ENCODE assay signal across 8 cellular contexts in genomic region chr1:211336161-211336560, GRCh38. TPM values are rescaled to one million over a fixed set of nuclear protein-coding genes. Genes with fewer than 3 reads are reported as not detected.
DNase-seq lines count a peak whose midpoint lies in the region; ATAC-seq and FAIRE-seq lines count a peak whose summit lies in the region.

No MANE protein-coding gene starts in this region.

- POLR2A ChIA-PET in activated CD4-positive, alpha-beta T cell treated with anti-CD3 and anti-CD28 coated beads, Interleukin-2, amount 10 ng/mL, durations not matched to agents 7 days and 5 days (lab: Charles Lee): no interaction called here
- POLR2A ChIA-PET in activated CD4-positive, alpha-beta memory T cell treated with anti-CD3 and anti-CD28 coated beads, Interleukin-2, amount 10 ng/mL, durations not matched to agents 7 days and 5 days (lab: Charles Lee): interaction anchor here (0.6 to 5.7 kb wide), 5 partner anchors 8 to 962 kb away, joined by 3 to 60 read pairs (median 4); partner anchors contain the start of gene TRAF5

- CTCF ChIA-PET in activated CD4-positive, alpha-beta T cell treated with anti-CD3 and anti-CD28 coated beads, Interleukin-2, amount 10 ng/mL, durations not matched to agents 7 days and 5 days (lab: Charles Lee): interaction anchor here (0.6 to 1.5 kb wide), 6 partner anchors 9 to 179 kb away, joined by 3 to 5 read pairs (median 4); no protein-coding TSS in a partner anchor
- CTCF ChIA-PET in activated CD4-positive, alpha-beta memory T cell treated with anti-CD3 and anti-CD28 coated beads, Interleukin-2, amount 10 ng/mL, durations not matched to agents 7 days and 5 days (lab: Charles Lee): interaction anchor here (0.6 to 2.6 kb wide), 13 partner anchors 9 to 178 kb away, joined by 3 to 22 read pairs (median 4); partner anchors contain the start of gene TRAF5

- H3K27ac ChIP-seq in small intestine (ENCODE audit: low read depth in 1 of 2, low read length in 1 of 2): peak overlapping the region; percentile 2 to 81

- no peak overlapping the region for H3K4me3 ChIP-seq in small intestine (ENCODE audit: low read depth in 1 of 2, low read length in 2 of 2)

- WGBS in small intestine, 3 donors: 22 to 56% (median 51%) methylated on average over 3 of the region's 3 CpGs

- ATAC-seq in HG02938 (IDR thresholded peaks at IDR 0.05; ENCODE audit: unreplicated experiment) (peak; percentile 30), HG03039 (IDR thresholded peaks at IDR 0.05; ENCODE audit: unreplicated experiment) (no peak)

- no peaks in the 10 kb centered on the region for H3K27me3 Mint-ChIP-seq in activated CD4-positive, alpha-beta T cell treated with anti-CD3 and anti-CD28 coated beads, Interleukin-2, amount 10 ng/mL, durations not matched to agents 7 days and 5 days
- H3K27me3 Mint-ChIP-seq in activated CD4-positive, alpha-beta memory T cell treated with anti-CD3 and anti-CD28 coated beads, Interleukin-2, amount 10 ng/mL, durations not matched to agents 7 days and 5 days: no peaks in the 10 kb centered on the region

- H3K4me1 ChIP-seq in small intestine (ENCODE audit: control insufficient read depth in 2 of 2, insufficient read depth in 1 of 2, low read depth in 1 of 2, low read length in 1 of 2): peaks cover 5 to 20% of the 10 kb centered on the region in 2 donors

- H3K27ac Mint-ChIP-seq in activated CD4-positive, alpha-beta T cell treated with anti-CD3 and anti-CD28 coated beads, Interleukin-2, amount 10 ng/mL, durations not matched to agents 7 days and 5 days: peak overlapping the region; percentile 87
- H3K27ac Mint-ChIP-seq in activated CD4-positive, alpha-beta memory T cell treated with anti-CD3 and anti-CD28 coated beads, Interleukin-2, amount 10 ng/mL, durations not matched to agents 7 days and 5 days: peak overlapping the region; percentile 85

- peaks cover 56% of the 10 kb centered on the region for H3K36me3 Mint-ChIP-seq in activated CD4-positive, alpha-beta T cell treated with anti-CD3 and anti-CD28 coated beads, Interleukin-2, amount 10 ng/mL, durations not matched to agents 7 days and 5 days (ENCODE audit: low read depth)
- peaks cover 45% of the 10 kb centered on the region for H3K36me3 Mint-ChIP-seq in activated CD4-positive, alpha-beta memory T cell treated with anti-CD3 and anti-CD28 coated beads, Interleukin-2, amount 10 ng/mL, durations not matched to agents 7 days and 5 days (ENCODE audit: low read depth)

- no peaks in the 10 kb centered on the region for H3K36me3 ChIP-seq in small intestine (ENCODE audit: control insufficient read depth in 2 of 2, insufficient read depth in 2 of 2, low read length in 2 of 2)

- peaks cover 87% of the 10 kb centered on the region for H3K4me1 Mint-ChIP-seq in activated CD4-positive, alpha-beta T cell treated with anti-CD3 and anti-CD28 coated beads, Interleukin-2, amount 10 ng/mL, durations not matched to agents 7 days and 5 days
- peaks cover 86% of the 10 kb centered on the region for H3K4me1 Mint-ChIP-seq in activated CD4-positive, alpha-beta memory T cell treated with anti-CD3 and anti-CD28 coated beads, Interleukin-2, amount 10 ng/mL, durations not matched to agents 7 days and 5 days

- H3K9me3 ChIP-seq in small intestine (ENCODE audit: control insufficient read depth, low read depth): no peaks in the 10 kb centered on the region

- DNase-seq in activated CD4-positive, alpha-beta T cell treated with anti-CD3 and anti-CD28 coated beads, Interleukin-2, amount 10 ng/mL, durations not matched to agents 7 days and 5 days: no peak
- no peak for DNase-seq in activated CD4-positive, alpha-beta T cell treated with anti-CD3 and anti-CD28 coated beads, Interleukin-2, amount 50 U/mL, for 4 hours
- no peak for DNase-seq in activated CD4-positive, alpha-beta memory T cell treated with anti-CD3 and anti-CD28 coated beads, Interleukin-2, amount 10 ng/mL, durations not matched to agents 7 days and 5 days
- DNase-seq in small intestine: no peak
- no peak for DNase-seq in NCI-H774 (lab: John Stamatoyannopoulos, UW)
- no peak for DNase-seq in stimulated activated CD4-positive, alpha-beta T cell treated with anti-CD3 and anti-CD28 coated beads, Interleukin-12 subunit alpha, Interleukin-12 subunit beta, amount 100 ng/mL, for 4 hours

- H3K27me3 ChIP-seq in small intestine (ENCODE audit: control insufficient read depth in 2 of 2, insufficient read depth in 2 of 2, low read length in 2 of 2): no peaks in the 10 kb centered on the region

- no peaks in the 10 kb centered on the region for H3K9me3 Mint-ChIP-seq in activated CD4-positive, alpha-beta T cell treated with anti-CD3 and anti-CD28 coated beads, Interleukin-2, amount 10 ng/mL, durations not matched to agents 7 days and 5 days
- no peaks in the 10 kb centered on the region for H3K9me3 Mint-ChIP-seq in activated CD4-positive, alpha-beta memory T cell treated with anti-CD3 and anti-CD28 coated beads, Interleukin-2, amount 10 ng/mL, durations not matched to agents 7 days and 5 days

- peak overlapping the region; percentile 61 for H3K4me3 Mint-ChIP-seq in activated CD4-positive, alpha-beta T cell treated with anti-CD3 and anti-CD28 coated beads, Interleukin-2, amount 10 ng/mL, durations not matched to agents 7 days and 5 days
- H3K4me3 Mint-ChIP-seq in activated CD4-positive, alpha-beta memory T cell treated with anti-CD3 and anti-CD28 coated beads, Interleukin-2, amount 10 ng/mL, durations not matched to agents 7 days and 5 days: peak overlapping the region; percentile 58

- FAIRE-seq in small intestine (lab: Jason Lieb, UNC): no peak

RNA-seq across cellular contexts. Expression of gene TRAF5, which starts 9.5 kb away (rescaled TPM):
- 10 to 100 TPM; 64.5 to 65.6 TPM for total RNA-seq in activated CD4-positive, alpha-beta T cell treated with anti-CD3 and anti-CD28 coated beads, Interleukin-2, amount 10 ng/mL, durations not matched to agents 7 days and 5 days
- 10 to 100 TPM; 67.9 to 68.4 TPM for total RNA-seq in activated CD4-positive, alpha-beta memory T cell treated with anti-CD3 and anti-CD28 coated beads, Interleukin-2, amount 10 ng/mL, durations not matched to agents 7 days and 5 days
- 1 to 10 TPM in 2 of 3 donors, under 1 TPM in 1; 0.67 to 5.7 (median 1.6) TPM for polyA plus RNA-seq in small intestine
